23 cellular contexts compared by ENCODE assay signal in the genomic region with DNA sequence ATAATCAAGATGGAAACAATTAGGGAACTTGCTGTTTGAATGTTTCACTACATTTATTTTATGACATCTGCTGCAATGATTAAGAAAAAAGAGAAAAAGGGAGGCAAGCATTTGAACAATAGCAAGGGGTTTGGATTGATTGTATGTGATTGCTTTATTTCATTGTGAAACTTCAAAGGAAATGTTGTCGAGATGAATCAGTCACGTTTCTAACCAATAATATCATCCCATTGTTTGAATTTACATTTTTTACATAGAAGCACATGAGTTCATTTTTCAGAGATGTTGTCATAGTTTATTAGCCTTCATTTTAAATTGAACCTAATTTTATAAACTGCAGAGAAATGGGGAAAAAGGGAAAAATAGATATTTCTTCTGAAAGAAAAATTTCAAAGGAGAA.
"Had no signal": no experiment of that assay in that cellular context is flagged by ENCODE, and none has a peak within 500 bp of the region (broad histone marks: within the 10 kb centered on the region; RNA-seq: fewer than 3 reads in every experiment).

No MANE protein-coding gene starts in this region.

- H3K4me3 ChIP-seq: right atrium auricular region, tibial nerve had no signal

- H3K27me3 ChIP-seq: neutrophil, right atrium auricular region, tibial nerve had no signal

- H3K9ac ChIP-seq: parathyroid adenoma had no signal

- H3K4me1 ChIP-seq: parathyroid adenoma, right atrium auricular region, tibial nerve had no signal

- H3K36me3 ChIP-seq: neutrophil, right atrium auricular region, tibial nerve had no signal

- DNase-seq: activated CD4-positive, alpha-beta memory T cell treated with anti-CD3 and anti-CD28 coated beads for 36 hours; activated CD4-positive, alpha-beta T cell treated with anti-CD3 and anti-CD28 coated beads, Interleukin-2, amount 10 ng/mL, durations not matched to agents 24 days and 14 days; activated CD4-positive, CD25-positive, alpha-beta regulatory T cell treated with anti-CD3 and anti-CD28 coated beads, Interleukin-2, amount 50 U/mL, for 72 hours; activated CD8-positive, alpha-beta memory T cell treated with anti-CD3 and anti-CD28 coated beads, Interleukin-2, amount 50 U/mL, for 4 hours; activated gamma-delta T cell; activated naive CD4-positive, alpha-beta T cell treated with anti-CD3 and anti-CD28 coated beads, Interleukin-2, amount 10 ng/mL, durations not matched to agents 7 days and 5 days; activated T-cell treated with anti-CD3 and anti-CD28 coated beads, Interleukin-2, amount 50 U/mL, for 1 hour; amygdala; caudate nucleus; cortex of kidney; effector memory CD8-positive, alpha-beta T cell; erythroblast; head of caudate nucleus; hippocampal formation; naive B cell; nephron progenitor cell; stimulated activated naive CD4-positive, alpha-beta T cell; T-helper 17 cell; T1000 had no signal
